ENCODE assay signal across 12 cellular contexts in the genomic region with DNA sequence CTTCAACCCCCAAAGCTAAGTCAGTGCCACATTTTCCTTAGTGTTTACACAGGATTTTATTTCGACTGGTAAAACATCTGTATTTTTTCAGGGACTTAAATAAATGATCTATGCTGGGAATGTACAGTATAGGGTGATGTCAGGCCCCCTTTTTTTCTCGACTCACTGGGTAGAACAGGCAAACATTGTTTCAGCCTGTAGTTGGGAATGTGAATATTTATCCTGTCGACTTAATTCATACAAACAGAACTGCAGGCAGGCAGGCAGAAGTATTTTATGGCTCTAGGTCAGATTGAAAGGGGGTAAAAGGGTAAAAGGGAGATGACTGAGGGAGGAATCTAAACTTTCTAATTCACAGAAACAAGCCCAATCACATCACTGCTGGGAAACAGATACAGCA.
DNase-seq lines count a peak whose midpoint lies in the region; ATAC-seq and TF ChIP-seq lines count a peak whose summit lies in the region.
"Had no signal": no experiment of that assay in that cellular context is flagged by ENCODE, and none has a peak within 500 bp of the region (broad histone marks: within the 10 kb centered on the region; RNA-seq: fewer than 3 reads in every experiment).

No MANE protein-coding gene starts in this region.

- peak; percentile 59 for DNase-seq in NCI-H69 (lab: John Stamatoyannopoulos, UW)
- peak; percentile 56 for DNase-seq in astrocyte of the spinal cord (ENCODE audit: low read depth, low spot score)
- DNase-seq in activated naive CD4-positive, alpha-beta T cell treated with anti-CD3 and anti-CD28 coated beads, Interleukin-2, amount 10 ng/mL, durations not matched to agents 7 days and 5 days: no peak
- DNase-seq: activated CD4-positive, alpha-beta T cell treated with anti-CD3 and anti-CD28 coated beads, Interleukin-2, amount 10 ng/mL, durations not matched to agents 7 days and 5 days; CD8-positive, alpha-beta T cell; NCI-H226 had no signal

- CTCF ChIA-PET in activated naive CD4-positive, alpha-beta T cell treated with anti-CD3 and anti-CD28 coated beads, Interleukin-2, amount 10 ng/mL, durations not matched to agents 7 days and 5 days (lab: Charles Lee): no interaction called here

- no peaks in the 10 kb centered on the region for H3K4me1 Mint-ChIP-seq in activated naive CD4-positive, alpha-beta T cell treated with anti-CD3 and anti-CD28 coated beads, Interleukin-2, amount 10 ng/mL, durations not matched to agents 7 days and 5 days
- H3K4me1 Mint-ChIP-seq: activated CD4-positive, alpha-beta T cell treated with anti-CD3 and anti-CD28 coated beads, Interleukin-2, amount 10 ng/mL, durations not matched to agents 7 days and 5 days had no signal

- H3K27ac ChIP-seq in mucosa of rectum (ENCODE audit: low read depth in 2 of 2, low read length in 2 of 2) (peak overlapping the region; percentile 23 to 71), stomach smooth muscle (ENCODE audit: low read length) (peak overlapping the region; percentile 76)

- no peak for TF ChIP-seq CTCF in astrocyte of the spinal cord (IDR thresholded peaks at IDR 0.05; ENCODE audit: low read depth, low read length)

- H3K4me3 ChIP-seq in astrocyte of the spinal cord (ENCODE audit: low read depth, low read length) (no peak overlapping the region), mucosa of rectum (ENCODE audit: low read length in 2 of 2) (no peak overlapping the region), stomach smooth muscle (ENCODE audit: low read length in 2 of 2) (no peak overlapping the region)
- H3K4me3 ChIP-seq: lung had no signal

- H3K36me3 Mint-ChIP-seq in activated naive CD4-positive, alpha-beta T cell treated with anti-CD3 and anti-CD28 coated beads, Interleukin-2, amount 10 ng/mL, durations not matched to agents 7 days and 5 days: peaks cover 5% of the 10 kb centered on the region

- H3K36me3 ChIP-seq in mucosa of rectum (ENCODE audit: control insufficient read depth in 2 of 2, insufficient read depth in 2 of 2, low read length in 2 of 2): no peaks in the 10 kb centered on the region
- H3K36me3 ChIP-seq in stomach smooth muscle (ENCODE audit: control insufficient read depth in 2 of 2, insufficient read depth in 2 of 2, low read length in 2 of 2): no peaks in the 10 kb centered on the region

- H3K27me3 Mint-ChIP-seq in activated naive CD4-positive, alpha-beta T cell treated with anti-CD3 and anti-CD28 coated beads, Interleukin-2, amount 10 ng/mL, durations not matched to agents 7 days and 5 days: no peaks in the 10 kb centered on the region
- H3K27me3 Mint-ChIP-seq: activated CD4-positive, alpha-beta T cell treated with anti-CD3 and anti-CD28 coated beads, Interleukin-2, amount 10 ng/mL, durations not matched to agents 7 days and 5 days had no signal

- H3K27me3 ChIP-seq in mucosa of rectum (ENCODE audit: control insufficient read depth in 2 of 2, insufficient read depth in 2 of 2, low read length in 2 of 2) (no peaks in the 10 kb centered on the region), stomach smooth muscle (ENCODE audit: control insufficient read depth in 1 of 2, insufficient read depth in 2 of 2, low read length in 2 of 2) (no peaks in the 10 kb centered on the region)

- no peak overlapping the region for H3K4me3 Mint-ChIP-seq in activated naive CD4-positive, alpha-beta T cell treated with anti-CD3 and anti-CD28 coated beads, Interleukin-2, amount 10 ng/mL, durations not matched to agents 7 days and 5 days
- H3K4me3 Mint-ChIP-seq: activated CD4-positive, alpha-beta T cell treated with anti-CD3 and anti-CD28 coated beads, Interleukin-2, amount 10 ng/mL, durations not matched to agents 7 days and 5 days; CD8-positive, alpha-beta T cell; T-helper 1 cell treated with Interleukin-12 subunit alpha and Interleukin-12 subunit beta and Interleukin-4 antibody, amounts not matched to agents 30 μg/mL and 1 μg/mL, for 36 hours had no signal

- H3K4me1 ChIP-seq in mucosa of rectum (ENCODE audit: control insufficient read depth in 2 of 2, insufficient read depth in 2 of 2, low read length in 2 of 2) (peaks cover 20 to 22% of the 10 kb centered on the region in 2 donors), stomach smooth muscle (ENCODE audit: control insufficient read depth, insufficient read depth, low read length) (peaks cover 60% of the 10 kb centered on the region)

- H3K9me3 ChIP-seq in mucosa of rectum (ENCODE audit: control insufficient read depth in 2 of 2, low read length in 2 of 2) (no peaks in the 10 kb centered on the region), stomach smooth muscle (ENCODE audit: control insufficient read depth in 2 of 2, low read length in 2 of 2) (no peaks in the 10 kb centered on the region)

- ATAC-seq in HG03432 (IDR thresholded peaks at IDR 0.05; ENCODE audit: unreplicated experiment): no peak
- no peak for ATAC-seq in HG03196 (IDR thresholded peaks at IDR 0.05; ENCODE audit: unreplicated experiment)
- ATAC-seq: CD8-positive, alpha-beta T cell had no signal

- no peak overlapping the region for H3K27ac Mint-ChIP-seq in activated naive CD4-positive, alpha-beta T cell treated with anti-CD3 and anti-CD28 coated beads, Interleukin-2, amount 10 ng/mL, durations not matched to agents 7 days and 5 days
- H3K27ac Mint-ChIP-seq: activated CD4-positive, alpha-beta T cell treated with anti-CD3 and anti-CD28 coated beads, Interleukin-2, amount 10 ng/mL, durations not matched to agents 7 days and 5 days; CD8-positive, alpha-beta T cell; T-helper 1 cell treated with Interleukin-12 subunit alpha and Interleukin-12 subunit beta and Interleukin-4 antibody, amounts not matched to agents 30 μg/mL and 1 μg/mL, for 36 hours had no signal

- in situ Hi-C loops in astrocyte of the spinal cord (cut with HindIII; ENCODE audit: low sequenced_read_pairs): no loop called here

- H3K9me3 Mint-ChIP-seq in activated naive CD4-positive, alpha-beta T cell treated with anti-CD3 and anti-CD28 coated beads, Interleukin-2, amount 10 ng/mL, durations not matched to agents 7 days and 5 days: no peaks in the 10 kb centered on the region
- H3K9me3 Mint-ChIP-seq: activated CD4-positive, alpha-beta T cell treated with anti-CD3 and anti-CD28 coated beads, Interleukin-2, amount 10 ng/mL, durations not matched to agents 7 days and 5 days; CD8-positive, alpha-beta T cell; T-helper 1 cell treated with Interleukin-12 subunit alpha and Interleukin-12 subunit beta and Interleukin-4 antibody, amounts not matched to agents 30 μg/mL and 1 μg/mL, for 36 hours had no signal

- H3K9ac ChIP-seq in mucosa of rectum (ENCODE audit: low read depth in 1 of 2, low read length in 2 of 2) (no peak overlapping the region), stomach smooth muscle (ENCODE audit: low read length in 2 of 2) (no peak overlapping the region)
